ENCODE assay signal across 11 cellular contexts in genomic region chr1:180234369-180235076, GRCh38. TPM values are rescaled to one million over a fixed set of nuclear protein-coding genes. Genes with fewer than 3 reads are reported as not detected.
DNase-seq lines count a peak whose midpoint lies in the region; ATAC-seq and TF ChIP-seq lines count a peak whose summit lies in the region.
"Had no signal": no experiment of that assay in that cellular context is flagged by ENCODE, and none has a peak within 500 bp of the region (broad histone marks: within the 10 kb centered on the region; RNA-seq: fewer than 3 reads in every experiment).

No MANE protein-coding gene starts in this region.

- no peak overlapping the region for H3K27ac Mint-ChIP-seq in GM23338

- H3K4me1 ChIP-seq in GM23338 (ENCODE audit: insufficient read depth) (peaks cover 56% of the 10 kb centered on the region), NT2/D1 (ENCODE audit: insufficient read depth, insufficient read length) (peaks cover 29% of the 10 kb centered on the region), right cardiac atrium (ENCODE audit: control insufficient read depth, insufficient read depth, low read length) (peaks cover 7% of the 10 kb centered on the region), rectal smooth muscle tissue (ENCODE audit: control insufficient read depth, insufficient read depth, low read length) (peaks cover 4% of the 10 kb centered on the region)

- ATAC-seq in GM23338 (peak; percentile 11), right cardiac atrium (peak in 1 of 2 donors; percentile 23), HG03108 (IDR thresholded peaks at IDR 0.05; ENCODE audit: unreplicated experiment) (no peak), GM21619 (IDR thresholded peaks at IDR 0.05; ENCODE audit: unreplicated experiment) (no peak), GM21367 (IDR thresholded peaks at IDR 0.05; ENCODE audit: unreplicated experiment) (no peak)

- H3K4me2 ChIP-seq in GM23338: peak overlapping the region; percentile 100

- H3K4me3 Mint-ChIP-seq in GM23338: peak overlapping the region; percentile 77

- H2AFZ ChIP-seq in GM23338: peak overlapping the region; percentile 52; the same call in 1 of the 2 replicates

- WGBS in right cardiac atrium: 2% methylated on average over 51 of the region's 51 CpGs

- 0 out of 2 replicates have a peak, but pooled peaks cover 4% of the 10 kb centered on the region for H3K79me2 ChIP-seq in GM23338 (replicated peaks; ENCODE audit: insufficient read depth)

- no peaks in the 10 kb centered on the region; the same call in 2 of the 3 replicates for H3K9me3 Mint-ChIP-seq in GM23338

- H3K9me3 ChIP-seq in NT2/D1 (ENCODE audit: insufficient read depth, low read length) (no peaks in the 10 kb centered on the region), right cardiac atrium (ENCODE audit: control insufficient read depth, low read length) (no peaks in the 10 kb centered on the region)

- H3F3A ChIP-seq in GM23338 (replicated peaks; ENCODE audit: low read depth): peaks cover 39% of the 10 kb centered on the region

- no peaks in the 10 kb centered on the region for H3K9me2 ChIP-seq in GM23338 (ENCODE audit: insufficient read depth)

- TF ChIP-seq CTCF in GM23338 (conservative IDR thresholded peaks at IDR 0.05; ENCODE audit: low read depth in 2 of 2): no peak

- H3K4me1 Mint-ChIP-seq in GM23338: peaks cover 68% of the 10 kb centered on the region

- H3K27me3 ChIP-seq in GM23338 (ENCODE audit: insufficient read depth) (peaks cover 86% of the 10 kb centered on the region), NT2/D1 (ENCODE audit: insufficient read depth, insufficient read length) (peaks cover 94% of the 10 kb centered on the region), right cardiac atrium (ENCODE audit: control insufficient read depth, insufficient read depth) (no peaks in the 10 kb centered on the region), rectal smooth muscle tissue (ENCODE audit: control insufficient read depth, insufficient read depth, low read length) (peaks cover 70% of the 10 kb centered on the region)

- no peaks in the 10 kb centered on the region; the same call in 1 of the 2 replicates for H4K20me1 ChIP-seq in GM23338 (replicated peaks; ENCODE audit: insufficient read depth)

- H3K4me3 ChIP-seq in GM23338 (peak overlapping the region; percentile 62), NT2/D1 (ENCODE audit: insufficient read length, low read depth) (peak overlapping the region; percentile 37), right cardiac atrium (ENCODE audit: low read length) (peak overlapping the region; percentile 22), rectal smooth muscle tissue (ENCODE audit: low read length) (peak overlapping the region; percentile 32)

- H3K9ac ChIP-seq in NT2/D1 (ENCODE audit: insufficient read length, low read depth) (peak overlapping the region; percentile 39), rectal smooth muscle tissue (ENCODE audit: low read length) (no peak overlapping the region)

- intact Hi-C loops in right cardiac atrium (cut with DNase I): no loop called here

- H3K27ac ChIP-seq in GM23338 (ENCODE audit: low read depth) (no peak overlapping the region), right cardiac atrium (ENCODE audit: low read length) (no peak overlapping the region), rectal smooth muscle tissue (ENCODE audit: low read depth, low read length) (no peak overlapping the region)

- peak; percentile 79 for DNase-seq in GM23338 (ENCODE audit: low spot score)
- DNase-seq in NT2/D1 (ENCODE audit: low read depth, low spot score): no peak
- no peak for DNase-seq in right cardiac atrium
- no peak for DNase-seq in NCI-H82 treated with DMSO at 0.1 percent for 48 hours (lab: John Stamatoyannopoulos, UW; ENCODE audit: unreplicated experiment)
- DNase-seq: NCI-H226 had no signal

- H3K36me3 Mint-ChIP-seq in GM23338 (ENCODE audit: low read depth): no peaks in the 10 kb centered on the region

- no peaks in the 10 kb centered on the region for H3K36me3 ChIP-seq in GM23338 (ENCODE audit: insufficient read depth)
- no peaks in the 10 kb centered on the region for H3K36me3 ChIP-seq in NT2/D1 (ENCODE audit: insufficient read depth, insufficient read length, low read length)
- no peaks in the 10 kb centered on the region for H3K36me3 ChIP-seq in rectal smooth muscle tissue (ENCODE audit: control insufficient read depth, insufficient read depth, low read length)

- H3K27me3 Mint-ChIP-seq in GM23338 (ENCODE audit: insufficient read depth, low read depth, poor library complexity): peaks cover 80% of the 10 kb centered on the region

TF ChIP-seq in GM23338, 12 proteins besides CTCF, POLR2A, EP300 and RAD21:
- TF ChIP-seq EZH2phosphoT487 (IDR thresholded peaks at IDR 0.05; ENCODE audit: unreplicated experiment) (peak; percentile 80), POLR2AphosphoS5 (IDR thresholded peaks at IDR 0.05; ENCODE audit: low read depth) (no peak), EZH2 (IDR thresholded peaks at IDR 0.05; ENCODE audit: low read depth, unreplicated experiment) (peak; percentile 97)

RNA-seq across cellular contexts. Expression of gene LHX4, which starts 4.5 kb away (rescaled TPM):
- 2.5 and 2.9 TPM in 2 replicates for total RNA-seq in GM23338 (2014; rRNA removed; shearing (Covaris generic))
- polyA plus RNA-seq in GM23338 (2016; fragmentation: Nextera tagmentation; extraction: Ambion mirVana) (1.2 and 1.4 TPM in 2 replicates), right cardiac atrium (0.02 TPM)
- not detected for total RNA-seq in right cardiac atrium
- total RNA-seq: posterior vena cava; T-helper 2 cell treated with Interferon-gamma antibody and Interleukin-4, amounts not matched to agents 100 ng/mL and 5 ng/mL, for 36 hours had no signal
